In the genomic region with DNA sequence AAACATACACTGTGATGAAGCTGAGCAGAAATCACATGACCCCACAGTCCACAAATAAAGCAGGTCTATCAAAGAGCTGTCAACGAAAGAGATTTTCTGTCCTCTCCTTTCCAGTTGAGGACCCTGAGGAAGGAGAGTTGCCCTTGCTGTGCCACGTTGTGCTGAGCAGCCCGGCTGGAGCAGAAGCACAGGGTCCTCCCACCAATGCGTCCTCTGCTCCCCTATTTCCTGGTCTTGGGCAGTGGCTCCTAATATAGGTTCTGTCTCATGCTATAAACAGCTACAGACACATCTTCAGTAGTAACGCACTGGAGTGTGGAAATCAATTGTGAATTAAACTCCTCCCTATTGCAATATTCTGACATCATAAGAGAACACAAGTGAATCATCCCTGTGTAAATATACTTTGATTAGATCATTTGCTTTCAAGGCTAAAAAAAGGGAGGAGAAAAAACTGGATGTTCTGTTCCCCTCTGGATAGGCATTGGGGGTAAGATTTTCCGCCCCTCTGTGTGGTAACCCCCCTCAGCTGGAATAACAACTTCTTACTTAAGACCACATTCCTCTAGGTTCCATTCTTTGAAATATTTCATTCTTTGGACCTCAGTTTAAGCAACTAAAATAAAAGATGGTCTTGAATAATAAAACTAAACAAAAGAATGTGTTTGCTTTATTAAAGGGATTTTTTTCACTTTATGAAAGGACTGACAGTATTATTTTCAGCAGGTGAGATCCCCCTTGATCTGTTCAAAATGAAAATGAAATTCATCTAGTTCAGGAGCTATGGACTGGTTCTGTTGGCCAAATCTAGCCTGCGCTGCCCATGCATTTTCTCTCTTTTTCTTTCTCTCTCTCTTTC, we compare ENCODE assay signal across 1 cellular context.
TF ChIP-seq lines count a peak whose summit lies in the region.

No MANE protein-coding gene starts in this region.

TF ChIP-seq in HepG2, 621 proteins besides CTCF, POLR2A, EP300 and RAD21 (continued from another document and continues in another):
- TF ChIP-seq DMTF1 (CRISPR knock-in tag; IDR thresholded peaks at IDR 0.05) (no peak), ZNF709 (CRISPR knock-in tag; IDR thresholded peaks at IDR 0.05) (no peak), ZSCAN21 (CRISPR knock-in tag; IDR thresholded peaks at IDR 0.05; ENCODE audit: borderline replicate concordance) (no peak), ARHGAP35 (CRISPR knock-in tag; IDR thresholded peaks at IDR 0.05; ENCODE audit: borderline replicate concordance) (no peak), ZMYM3 (CRISPR knock-in tag; IDR thresholded peaks at IDR 0.05) (no peak), ZNF773 (CRISPR knock-in tag; IDR thresholded peaks at IDR 0.05; ENCODE audit: borderline replicate concordance) (no peak), CREB3 (CRISPR knock-in tag; IDR thresholded peaks at IDR 0.05) (no peak), ZFP41 (CRISPR knock-in tag; IDR thresholded peaks at IDR 0.05; ENCODE audit: borderline replicate concordance) (no peak), ZMYM4 (CRISPR knock-in tag; IDR thresholded peaks at IDR 0.05) (no peak), IKZF5 (CRISPR knock-in tag; IDR thresholded peaks at IDR 0.05) (no peak; the same call in 1 of the 2 replicates), ZNF33A (CRISPR knock-in tag; IDR thresholded peaks at IDR 0.05; ENCODE audit: borderline replicate concordance) (no peak), SP2 (CRISPR knock-in tag; IDR thresholded peaks at IDR 0.05) (no peak), GPBP1L1 (CRISPR knock-in tag; IDR thresholded peaks at IDR 0.05) (no peak), RAD51 (IDR thresholded peaks at IDR 0.05; ENCODE audit: borderline replicate concordance) (no peak), TEAD3 (CRISPR knock-in tag; optimal IDR thresholded peaks at IDR 0.05; ENCODE audit: borderline replicate concordance) (no peak), RERE (CRISPR knock-in tag; IDR thresholded peaks at IDR 0.05; ENCODE audit: low read depth) (no peak), ZNF558 (CRISPR knock-in tag; IDR thresholded peaks at IDR 0.05; ENCODE audit: borderline replicate concordance) (no peak), ZNF10 (CRISPR knock-in tag; IDR thresholded peaks at IDR 0.05; ENCODE audit: borderline replicate concordance, low read depth) (no peak), ZNF556 (CRISPR knock-in tag; IDR thresholded peaks at IDR 0.05; ENCODE audit: borderline replicate concordance) (no peak), TP53 (CRISPR knock-in tag; conservative IDR thresholded peaks at IDR 0.05) (no peak), ETV6 (CRISPR knock-in tag; conservative IDR thresholded peaks at IDR 0.05) (no peak), SNRNP70 (IDR thresholded peaks at IDR 0.05; ENCODE audit: low read depth, low read length) (no peak), ZNF513 (CRISPR knock-in tag; conservative IDR thresholded peaks at IDR 0.05) (no peak), HNRNPL (IDR thresholded peaks at IDR 0.05; ENCODE audit: low read depth, low read length) (no peak), TRIM24 (CRISPR knock-in tag; IDR thresholded peaks at IDR 0.05) (no peak), KAT8 (CRISPR knock-in tag; IDR thresholded peaks at IDR 0.05) (no peak), TGIF2 (CRISPR knock-in tag; IDR thresholded peaks at IDR 0.05) (no peak), MXD4 (CRISPR knock-in tag; IDR thresholded peaks at IDR 0.05) (no peak), ZNF703 (CRISPR knock-in tag; IDR thresholded peaks at IDR 0.05; ENCODE audit: borderline replicate concordance) (no peak), TOPORS (CRISPR knock-in tag; IDR thresholded peaks at IDR 0.05) (no peak), FOXP1 (IDR thresholded peaks at IDR 0.05) (no peak), FOXP1 (CRISPR knock-in tag; IDR thresholded peaks at IDR 0.05) (peak; percentile 70), TSC22D2 (CRISPR knock-in tag; IDR thresholded peaks at IDR 0.05; ENCODE audit: borderline replicate concordance) (no peak), POLR2AphosphoS2 (IDR thresholded peaks at IDR 0.05; ENCODE audit: low read depth, low read length) (no peak), RFX3 (CRISPR knock-in tag; IDR thresholded peaks at IDR 0.05) (no peak), RFXAP (CRISPR knock-in tag; IDR thresholded peaks at IDR 0.05; ENCODE audit: borderline replicate concordance) (no peak), ZNF572 (CRISPR knock-in tag; IDR thresholded peaks at IDR 0.05) (no peak), TEAD2 (CRISPR knock-in tag; IDR thresholded peaks at IDR 0.05) (no peak), POLR2AphosphoS5 (IDR thresholded peaks at IDR 0.05; ENCODE audit: low read depth, low read length) (no peak), ZNF432 (CRISPR knock-in tag; IDR thresholded peaks at IDR 0.05; ENCODE audit: borderline replicate concordance) (no peak), ZNF850 (CRISPR knock-in tag; conservative IDR thresholded peaks at IDR 0.05) (no peak), ZNF263 (CRISPR knock-in tag; IDR thresholded peaks at IDR 0.05) (no peak), SP1 (IDR thresholded peaks at IDR 0.05) (no peak), SP1 (CRISPR knock-in tag; IDR thresholded peaks at IDR 0.05) (no peak), YEATS2 (CRISPR knock-in tag; IDR thresholded peaks at IDR 0.05; ENCODE audit: borderline replicate concordance) (no peak), XRCC5 (optimal IDR thresholded peaks at IDR 0.05; ENCODE audit: low read length) (no peak), RBAK (CRISPR knock-in tag; IDR thresholded peaks at IDR 0.05) (no peak), ZFP1 (CRISPR knock-in tag; IDR thresholded peaks at IDR 0.05) (no peak), MBNL3 (CRISPR knock-in tag; conservative IDR thresholded peaks at IDR 0.05) (no peak), ZNF510 (CRISPR knock-in tag; IDR thresholded peaks at IDR 0.05; ENCODE audit: low read depth) (no peak), HBP1 (CRISPR knock-in tag; IDR thresholded peaks at IDR 0.05; ENCODE audit: low read depth) (no peak)
- TF ChIP-seq, protein P1, sequence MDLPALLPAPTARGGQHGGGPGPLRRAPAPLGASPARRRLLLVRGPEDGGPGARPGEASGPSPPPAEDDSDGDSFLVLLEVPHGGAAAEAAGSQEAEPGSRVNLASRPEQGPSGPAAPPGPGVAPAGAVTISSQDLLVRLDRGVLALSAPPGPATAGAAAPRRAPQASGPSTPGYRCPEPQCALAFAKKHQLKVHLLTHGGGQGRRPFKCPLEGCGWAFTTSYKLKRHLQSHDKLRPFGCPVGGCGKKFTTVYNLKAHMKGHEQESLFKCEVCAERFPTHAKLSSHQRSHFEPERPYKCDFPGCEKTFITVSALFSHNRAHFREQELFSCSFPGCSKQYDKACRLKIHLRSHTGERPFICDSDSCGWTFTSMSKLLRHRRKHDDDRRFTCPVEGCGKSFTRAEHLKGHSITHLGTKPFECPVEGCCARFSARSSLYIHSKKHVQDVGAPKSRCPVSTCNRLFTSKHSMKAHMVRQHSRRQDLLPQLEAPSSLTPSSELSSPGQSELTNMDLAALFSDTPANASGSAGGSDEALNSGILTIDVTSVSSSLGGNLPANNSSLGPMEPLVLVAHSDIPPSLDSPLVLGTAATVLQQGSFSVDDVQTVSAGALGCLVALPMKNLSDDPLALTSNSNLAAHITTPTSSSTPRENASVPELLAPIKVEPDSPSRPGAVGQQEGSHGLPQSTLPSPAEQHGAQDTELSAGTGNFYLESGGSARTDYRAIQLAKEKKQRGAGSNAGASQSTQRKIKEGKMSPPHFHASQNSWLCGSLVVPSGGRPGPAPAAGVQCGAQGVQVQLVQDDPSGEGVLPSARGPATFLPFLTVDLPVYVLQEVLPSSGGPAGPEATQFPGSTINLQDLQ (CRISPR knock-in tag; IDR thresholded peaks at IDR 0.05) = no peak
